ENCODE assay signal across 28 cellular contexts in the genomic region with DNA sequence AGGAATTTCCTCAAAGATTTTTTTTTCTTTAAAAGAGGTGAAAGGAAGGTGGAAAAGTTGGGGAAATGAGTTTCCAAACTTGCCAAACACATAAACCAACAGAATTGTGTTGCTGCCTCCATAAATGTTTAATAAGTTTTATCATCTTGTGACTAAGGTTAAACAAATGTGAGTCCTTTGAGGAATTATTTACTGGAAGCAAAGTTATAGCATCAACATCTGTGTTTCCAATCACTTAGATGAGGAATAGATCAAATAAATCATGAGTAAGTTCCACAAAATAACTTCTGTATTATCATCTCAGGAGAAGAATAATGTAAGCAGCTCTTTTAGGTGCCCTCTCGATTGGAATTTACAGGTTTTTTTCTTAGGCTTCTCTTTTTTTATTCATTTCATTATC. TPM values are rescaled to one million over a fixed set of nuclear protein-coding genes. Genes with fewer than 3 reads are reported as not detected.
DNase-seq lines count a peak whose midpoint lies in the region; ATAC-seq and TF ChIP-seq lines count a peak whose summit lies in the region.
"Had no signal": no experiment of that assay in that cellular context is flagged by ENCODE, and none has a peak within 500 bp of the region (broad histone marks: within the 10 kb centered on the region; RNA-seq: fewer than 3 reads in every experiment).

No MANE protein-coding gene starts in this region.

- no peak overlapping the region for H2BK120ac ChIP-seq in mesenchymal stem cell (ENCODE audit: low read depth, low read length)

- H3K4me1 Mint-ChIP-seq in activated naive CD4-positive, alpha-beta T cell treated with anti-CD3 and anti-CD28 coated beads for 36 hours (ENCODE audit: low read depth) = peaks cover 51% of the 10 kb centered on the region

- H3K4me2 ChIP-seq in mesenchymal stem cell (ENCODE audit: low read length, poor library complexity, severe bottlenecking) = no peak overlapping the region
- H3K4me2 ChIP-seq: KMS-11, SK-N-SH had no signal

- H3K4me3 Mint-ChIP-seq in activated naive CD4-positive, alpha-beta T cell treated with anti-CD3 and anti-CD28 coated beads for 36 hours = no peak overlapping the region
- H3K4me3 Mint-ChIP-seq: natural killer cell treated with Interleukin-12 subunit alpha and Interleukin-12 subunit beta and Interleukin-15 and Interleukin-18, amount 100 ng/mL, for 72 hours had no signal

- no peaks in the 10 kb centered on the region for H3K79me1 ChIP-seq in mesenchymal stem cell (replicated peaks; ENCODE audit: low read length, poor library complexity, severe bottlenecking)

- H3K9me3 ChIP-seq in adipocyte (ENCODE audit: control insufficient read depth, low read length) (no peaks in the 10 kb centered on the region), mesenchymal stem cell (ENCODE audit: control insufficient read depth, low read length) (no peaks in the 10 kb centered on the region), subcutaneous abdominal adipose tissue (ENCODE audit: control insufficient read depth in 5 of 5, low read length in 5 of 5) (no peaks in the 10 kb centered on the region), mucosa of descending colon (no peaks in the 10 kb centered on the region)
- H3K9me3 ChIP-seq: adrenal gland, colonic mucosa, SK-N-SH, thoracic aorta had no signal

- H3K27me3 ChIP-seq in adipocyte (replicated peaks; ENCODE audit: control insufficient read depth, insufficient read depth, low read length) = no peaks in the 10 kb centered on the region
- H3K27me3 ChIP-seq in mesenchymal stem cell (ENCODE audit: control insufficient read depth in 1 of 2, insufficient read depth in 1 of 2, low read length in 2 of 2) = no peaks in the 10 kb centered on the region
- H3K27me3 ChIP-seq in subcutaneous abdominal adipose tissue (ENCODE audit: control insufficient read depth in 5 of 5, insufficient read depth in 4 of 5, low read length in 5 of 5) = no peaks in the 10 kb centered on the region
- H3K27me3 ChIP-seq: adrenal gland, colonic mucosa had no signal

- DNase-seq in activated naive CD4-positive, alpha-beta T cell treated with anti-CD3 and anti-CD28 coated beads for 36 hours = no peak
- DNase-seq in activated naive CD4-positive, alpha-beta T cell treated with anti-CD3 and anti-CD28 coated beads, Interleukin-2, amount 50 U/mL, for 16 hours = no peak
- no peak for DNase-seq in adipocyte (ENCODE audit: low read depth)
- peak; percentile 30 for DNase-seq in mesenchymal stem cell
- DNase-seq in left colon = no peak
- no peak for DNase-seq in NCI-H82 treated with DMSO at 0.1 percent for 48 hours (lab: John Stamatoyannopoulos, UW; ENCODE audit: unreplicated experiment)
- DNase-seq in mucosa of descending colon = no peak
- DNase-seq: 8988T; activated gamma-delta T cell treated with Interleukin-2 at 50 U/mL for 16 hours; activated T-cell treated with anti-CD3 and anti-CD28 coated beads for 4 hours; adrenal gland; Calu3; colonic mucosa; DND-41; effector CD8-positive, alpha-beta T cell; MV-4-11; NCI-H1436 treated with DMSO at 0.1 percent for 48 hours; NCI-H2107; NCI-H446; SK-N-SH; stimulated activated naive CD4-positive, alpha-beta T cell; T-helper 2 cell had no signal

- H2BK5ac ChIP-seq in mesenchymal stem cell (ENCODE audit: low read depth, low read length, poor library complexity, severe bottlenecking) = no peak overlapping the region

- H3K27ac ChIP-seq in mesenchymal stem cell (ENCODE audit: low read length, poor library complexity, severe bottlenecking) = no peak overlapping the region
- peak overlapping the region; percentile 64 for H3K27ac ChIP-seq in subcutaneous abdominal adipose tissue (ENCODE audit: low read depth, low read length)
- H3K27ac ChIP-seq: colonic mucosa, KMS-11, RWPE1, thoracic aorta had no signal

- H2BK15ac ChIP-seq in mesenchymal stem cell (ENCODE audit: low read depth, poor library complexity, severe bottlenecking) = no peak overlapping the region

- H3K36me3 ChIP-seq in adipocyte (ENCODE audit: control insufficient read depth, insufficient read depth, low read length, severe bottlenecking) = no peaks in the 10 kb centered on the region
- H3K36me3 ChIP-seq in mesenchymal stem cell (ENCODE audit: control insufficient read depth in 1 of 2, insufficient read depth in 2 of 2, low read depth in 1 of 2, low read length in 2 of 2) = peaks cover 0 to 8% of the 10 kb centered on the region in 2 experiments
- peaks cover 0 to 5% (median 0%) of the 10 kb centered on the region in 5 donors for H3K36me3 ChIP-seq in subcutaneous abdominal adipose tissue (ENCODE audit: control insufficient read depth in 5 of 5, insufficient read depth in 5 of 5, low read length in 5 of 5)
- no peaks in the 10 kb centered on the region for H3K36me3 ChIP-seq in mucosa of descending colon (ENCODE audit: low read depth)
- H3K36me3 ChIP-seq: adrenal gland, colonic mucosa, thoracic aorta had no signal

- H3K27ac Mint-ChIP-seq in activated naive CD4-positive, alpha-beta T cell treated with anti-CD3 and anti-CD28 coated beads for 36 hours = peak overlapping the region; percentile 48
- H3K27ac Mint-ChIP-seq: natural killer cell treated with Interleukin-12 subunit alpha and Interleukin-12 subunit beta and Interleukin-15 and Interleukin-18, amount 100 ng/mL, for 72 hours had no signal

- H2AFZ ChIP-seq in mesenchymal stem cell (ENCODE audit: low read depth, low read length) = no peak overlapping the region

- H3K18ac ChIP-seq in mesenchymal stem cell (ENCODE audit: low read depth in 1 of 2, low read length in 2 of 2) = no peak overlapping the region

- H4K91ac ChIP-seq in mesenchymal stem cell (ENCODE audit: low read length) = no peak overlapping the region

- H3K36me3 Mint-ChIP-seq in activated naive CD4-positive, alpha-beta T cell treated with anti-CD3 and anti-CD28 coated beads for 36 hours (ENCODE audit: low read depth) = peaks cover 20% of the 10 kb centered on the region
- H3K36me3 Mint-ChIP-seq: natural killer cell treated with Interleukin-12 subunit alpha and Interleukin-12 subunit beta and Interleukin-15 and Interleukin-18, amount 100 ng/mL, for 72 hours had no signal

- no peak overlapping the region for H2AK5ac ChIP-seq in mesenchymal stem cell (ENCODE audit: low read length, severe bottlenecking)

- CTCF ChIA-PET in activated naive CD4-positive, alpha-beta T cell treated with anti-CD3 and anti-CD28 coated beads for 36 hours (lab: Charles Lee) = no interaction called here

- no peak overlapping the region for H3K4ac ChIP-seq in mesenchymal stem cell (ENCODE audit: low read depth in 1 of 2, low read length in 2 of 2)

- intact Hi-C loops in activated naive CD4-positive, alpha-beta T cell treated with anti-CD3 and anti-CD28 coated beads for 36 hours (cut with micrococcal nuclease) = loop anchor here (1.0 kb wide), 1 partner anchor 8 kb away; no protein-coding TSS in a partner anchor
- intact Hi-C loops in left colon (cut with DNase I, micrococcal nuclease) (no loop called here), mucosa of descending colon (cut with DNase I, micrococcal nuclease) (no loop called here)

- H3K4me3 ChIP-seq in adipocyte (ENCODE audit: low read length) (peak overlapping the region; percentile 38), mesenchymal stem cell (ENCODE audit: insufficient read depth in 1 of 2, low read depth in 1 of 2, low read length in 2 of 2) (no peak overlapping the region), subcutaneous abdominal adipose tissue (ENCODE audit: low read depth in 1 of 5, low read length in 5 of 5) (no peak overlapping the region), mucosa of descending colon (no peak overlapping the region)
- H3K4me3 ChIP-seq: adrenal gland, colonic mucosa, thoracic aorta had no signal

- H3K27me3 Mint-ChIP-seq in activated naive CD4-positive, alpha-beta T cell treated with anti-CD3 and anti-CD28 coated beads for 36 hours (ENCODE audit: low read depth) = no peaks in the 10 kb centered on the region

- H3K9me3 Mint-ChIP-seq in activated naive CD4-positive, alpha-beta T cell treated with anti-CD3 and anti-CD28 coated beads for 36 hours = no peaks in the 10 kb centered on the region
- H3K9me3 Mint-ChIP-seq: natural killer cell treated with Interleukin-12 subunit alpha and Interleukin-12 subunit beta and Interleukin-15 and Interleukin-18, amount 100 ng/mL, for 72 hours had no signal

- H3K14ac ChIP-seq in mesenchymal stem cell (ENCODE audit: low read length in 2 of 2) = no peak overlapping the region

- H2BK12ac ChIP-seq in mesenchymal stem cell (ENCODE audit: low read length in 2 of 2) = no peak overlapping the region

- no CpG with 5 or more reads among the region's 1 CpG for WGBS in mesenchymal stem cell

- H3K23ac ChIP-seq in mesenchymal stem cell (ENCODE audit: low read length in 2 of 2) = no peak overlapping the region

- no peak for ATAC-seq in left colon
- ATAC-seq in mucosa of descending colon = no peak
- ATAC-seq: natural killer cell treated with Interleukin-12 subunit alpha and Interleukin-12 subunit beta and Interleukin-15 and Interleukin-18, amount 100 ng/mL, for 72 hours had no signal

- no peak overlapping the region for H4K8ac ChIP-seq in mesenchymal stem cell (ENCODE audit: low read length)

- TF ChIP-seq CTCF in mucosa of descending colon (IDR thresholded peaks at IDR 0.05) = no peak

- H3K9ac ChIP-seq in adipocyte (ENCODE audit: low read length) = peak overlapping the region; percentile 30
- peak overlapping the region; percentile 68 for H3K9ac ChIP-seq in mesenchymal stem cell (ENCODE audit: low read length)
- no peak overlapping the region for H3K9ac ChIP-seq in subcutaneous abdominal adipose tissue (ENCODE audit: low read length in 5 of 5)
- H3K9ac ChIP-seq: KMS-11, SK-N-SH had no signal

- H3K4me1 ChIP-seq in adipocyte (ENCODE audit: control insufficient read depth, insufficient read depth, low read length) (peaks cover 22% of the 10 kb centered on the region), mesenchymal stem cell (ENCODE audit: control insufficient read depth, insufficient read depth, low read depth, low read length) (no peaks in the 10 kb centered on the region), subcutaneous abdominal adipose tissue (ENCODE audit: control insufficient read depth in 5 of 5, insufficient read depth in 5 of 5, low read length in 5 of 5) (peaks cover 0 to 35% (median 13%) of the 10 kb centered on the region in 5 donors), mucosa of descending colon (ENCODE audit: low read depth) (no peaks in the 10 kb centered on the region)
- H3K4me1 ChIP-seq: colonic mucosa had no signal

RNA-seq across cellular contexts. Expression of gene TSHZ2, which starts 20.5 kb away (rescaled TPM):
- total RNA-seq in activated naive CD4-positive, alpha-beta T cell treated with anti-CD3 and anti-CD28 coated beads for 36 hours = 10 to 100 TPM; 34.1 to 37.8 TPM
- polyA plus RNA-seq in mesenchymal stem cell (2013, experiment 1 of 2) = 17.1 TPM
- 16.5 TPM for polyA plus RNA-seq in mesenchymal stem cell (2013, experiment 2 of 2)
- total RNA-seq in left colon (1 to 10 TPM; 1.7 to 4.9 TPM), mucosa of descending colon (10 to 100 TPM in 1 of 3 donors, 1 to 10 TPM in 2; 1.9 to 17.8 (median 3.6) TPM)
- total RNA-seq: Calu3, osteocyte had no signal

Comparison
In these comparisons a context has a peak if more than half of its experiments do, and no peak if none do; other contexts are left out.
1. H3K9ac ChIP-seq: peak in adipocyte (single experiment) and mesenchymal stem cell (single experiment); none in subcutaneous abdominal adipose tissue (0 of 5).